11 cellular contexts compared by ENCODE assay signal in the genomic region with DNA sequence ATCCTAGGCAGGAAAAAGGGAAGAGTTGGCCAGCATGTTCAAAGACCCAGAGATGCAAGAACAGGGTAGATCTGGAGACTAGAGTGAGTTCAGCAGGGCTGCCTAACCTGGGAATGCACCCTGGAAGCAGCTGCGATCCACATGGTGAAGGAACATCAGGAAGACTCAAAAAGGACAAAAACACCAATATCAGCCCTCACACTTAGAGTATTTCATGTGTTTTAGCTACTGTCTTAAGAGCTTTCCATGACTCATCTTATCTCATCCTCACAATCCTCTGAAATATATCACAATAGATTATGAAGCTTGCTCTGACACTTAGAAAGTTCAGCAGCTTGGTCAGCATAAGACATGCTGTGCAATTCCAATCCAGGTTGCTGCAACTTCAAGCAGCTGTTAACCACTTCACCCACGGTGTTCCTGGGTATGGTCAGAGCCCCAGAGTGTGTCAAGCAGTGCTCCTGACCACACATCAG.
DNase-seq lines count a peak whose midpoint lies in the region; ATAC-seq and TF ChIP-seq lines count a peak whose summit lies in the region.
"Had no signal": no experiment of that assay in that cellular context is flagged by ENCODE, and none has a peak within 500 bp of the region (broad histone marks: within the 10 kb centered on the region; RNA-seq: fewer than 3 reads in every experiment).

No MANE protein-coding gene starts in this region.

- H3K36me3 ChIP-seq in MG63: no peaks in the 10 kb centered on the region
- H3K36me3 ChIP-seq in mesenchymal stem cell (ENCODE audit: control insufficient read depth in 1 of 2, insufficient read depth in 2 of 2, low read depth in 1 of 2, low read length in 2 of 2): no peaks in the 10 kb centered on the region
- H3K36me3 ChIP-seq: BLaER1 had no signal

- H3K4me1 ChIP-seq in mesenchymal stem cell (ENCODE audit: control insufficient read depth, insufficient read depth, low read depth, low read length): peaks cover 6% of the 10 kb centered on the region
- H3K4me1 ChIP-seq: BLaER1 had no signal

- no peak overlapping the region for H2AK5ac ChIP-seq in mesenchymal stem cell (ENCODE audit: low read length, severe bottlenecking)

- WGBS in mesenchymal stem cell: 53% methylated on average over 2 of the region's 2 CpGs

- no peak overlapping the region for H3K4ac ChIP-seq in mesenchymal stem cell (ENCODE audit: low read depth in 1 of 2, low read length in 2 of 2)

- no peak overlapping the region for H2BK12ac ChIP-seq in mesenchymal stem cell (ENCODE audit: low read length in 2 of 2)

- H2AFZ ChIP-seq in mesenchymal stem cell (ENCODE audit: low read depth, low read length): no peak overlapping the region

- ATAC-seq in HG02642 (IDR thresholded peaks at IDR 0.05; ENCODE audit: poor library complexity, unreplicated experiment) (no peak), HG03342 (IDR thresholded peaks at IDR 0.05; ENCODE audit: unreplicated experiment) (no peak)
- ATAC-seq: activated CD4-positive, CD25-positive, alpha-beta regulatory T cell treated with anti-CD3 and anti-CD28 coated beads, Interleukin-2, amount 50 U/mL, for 24 hours had no signal

- H3K27me3 ChIP-seq in MG63 (no peaks in the 10 kb centered on the region), mesenchymal stem cell (ENCODE audit: control insufficient read depth in 1 of 2, insufficient read depth in 1 of 2, low read length in 2 of 2) (no peaks in the 10 kb centered on the region)
- H3K27me3 ChIP-seq: BLaER1 had no signal

- DNase-seq in AG08395 (ENCODE audit: low spot score): peak; percentile 16
- DNase-seq in MG63: peak; percentile 13
- DNase-seq in choroid plexus epithelial cell (ENCODE audit: low read depth): peak; percentile 95
- DNase-seq in mesenchymal stem cell: peak; percentile 79
- no peak for DNase-seq in NCI-H524 treated with DMSO at 0.1 percent for 48 hours (lab: John Stamatoyannopoulos, UW)
- no peak for DNase-seq in C1 segment of cervical spinal cord (lab: John Stamatoyannopoulos, UW)
- DNase-seq: NCI-H2029 treated with DMSO at 0.1 percent for 48 hours had no signal

- H4K91ac ChIP-seq in mesenchymal stem cell (ENCODE audit: low read length): no peak overlapping the region

- no peak overlapping the region for H4K8ac ChIP-seq in mesenchymal stem cell (ENCODE audit: low read length)

- H3K14ac ChIP-seq in mesenchymal stem cell (ENCODE audit: low read length in 2 of 2): no peak overlapping the region

- H3K18ac ChIP-seq in mesenchymal stem cell (ENCODE audit: low read depth in 1 of 2, low read length in 2 of 2): no peak overlapping the region

- no peaks in the 10 kb centered on the region for H3K9me3 ChIP-seq in MG63
- H3K9me3 ChIP-seq in mesenchymal stem cell (ENCODE audit: control insufficient read depth, low read length): no peaks in the 10 kb centered on the region
- H3K9me3 ChIP-seq: BLaER1 had no signal

- peak overlapping the region; percentile 6 for H3K9ac ChIP-seq in mesenchymal stem cell (ENCODE audit: low read length)
- H3K9ac ChIP-seq: BLaER1 had no signal

- H3K23ac ChIP-seq in mesenchymal stem cell (ENCODE audit: low read length in 2 of 2): no peak overlapping the region

- H3K79me1 ChIP-seq in mesenchymal stem cell (replicated peaks; ENCODE audit: low read length, poor library complexity, severe bottlenecking): peaks cover 14% of the 10 kb centered on the region

- H2BK120ac ChIP-seq in mesenchymal stem cell (ENCODE audit: low read depth, low read length): no peak overlapping the region

- H3K27ac ChIP-seq in mesenchymal stem cell (ENCODE audit: low read length, poor library complexity, severe bottlenecking): peak overlapping the region; percentile 0
- H3K27ac ChIP-seq: BLaER1 had no signal

- H3K4me2 ChIP-seq in mesenchymal stem cell (ENCODE audit: low read length, poor library complexity, severe bottlenecking): no peak overlapping the region
- H3K4me2 ChIP-seq: BLaER1 had no signal

- no peak overlapping the region for H2BK15ac ChIP-seq in mesenchymal stem cell (ENCODE audit: low read depth, poor library complexity, severe bottlenecking)

- no peak overlapping the region for H2BK5ac ChIP-seq in mesenchymal stem cell (ENCODE audit: low read depth, low read length, poor library complexity, severe bottlenecking)

- no peak for TF ChIP-seq CTCF in choroid plexus epithelial cell (conservative IDR thresholded peaks at IDR 0.05; ENCODE audit: low read depth, low read length)

- no peak overlapping the region for H3K4me3 ChIP-seq in MG63
- H3K4me3 ChIP-seq in choroid plexus epithelial cell (ENCODE audit: low read depth, low read length): no peak overlapping the region
- peak overlapping the region in 1 of 2 experiments; percentile 25 for H3K4me3 ChIP-seq in mesenchymal stem cell (ENCODE audit: insufficient read depth in 1 of 2, low read depth in 1 of 2, low read length in 2 of 2)
- H3K4me3 ChIP-seq: BLaER1 had no signal

Comparison
In these comparisons a context has a peak if more than half of its experiments do, and no peak if none do; other contexts are left out.
1. DNase-seq: peak in AG08395 (single experiment), MG63 (single experiment), choroid plexus epithelial cell (single experiment) and mesenchymal stem cell (single experiment); none in NCI-H524 treated with DMSO at 0.1 percent for 48 hours (single experiment) and C1 segment of cervical spinal cord (0 of 14).